ENCODE assay signal across 1 cellular context in the genomic region with DNA sequence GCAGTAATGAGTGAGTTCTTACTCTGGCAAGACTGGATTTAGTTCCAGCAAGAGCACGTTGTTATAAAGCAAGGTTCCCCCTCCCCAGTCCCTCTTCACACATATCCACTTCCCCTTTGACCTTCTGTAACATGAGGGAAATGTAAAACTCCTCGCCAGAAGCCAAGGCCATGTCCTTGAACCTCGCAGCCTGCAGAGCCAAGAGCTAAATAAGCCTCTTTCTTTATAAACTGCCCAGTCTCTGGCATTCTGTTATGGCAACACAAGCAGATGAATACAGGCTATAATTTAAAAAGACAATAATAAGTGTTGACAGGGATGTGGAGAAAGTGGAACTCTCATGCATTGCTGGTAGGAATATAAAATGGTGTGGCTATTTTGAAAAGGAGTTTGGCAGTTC.
TF ChIP-seq lines count a peak whose summit lies in the region.

No MANE protein-coding gene starts in this region.

TF ChIP-seq in HepG2, 621 proteins besides CTCF, POLR2A, EP300 and RAD21 (continued from another document and continues in another):
- TF ChIP-seq, protein P1, sequence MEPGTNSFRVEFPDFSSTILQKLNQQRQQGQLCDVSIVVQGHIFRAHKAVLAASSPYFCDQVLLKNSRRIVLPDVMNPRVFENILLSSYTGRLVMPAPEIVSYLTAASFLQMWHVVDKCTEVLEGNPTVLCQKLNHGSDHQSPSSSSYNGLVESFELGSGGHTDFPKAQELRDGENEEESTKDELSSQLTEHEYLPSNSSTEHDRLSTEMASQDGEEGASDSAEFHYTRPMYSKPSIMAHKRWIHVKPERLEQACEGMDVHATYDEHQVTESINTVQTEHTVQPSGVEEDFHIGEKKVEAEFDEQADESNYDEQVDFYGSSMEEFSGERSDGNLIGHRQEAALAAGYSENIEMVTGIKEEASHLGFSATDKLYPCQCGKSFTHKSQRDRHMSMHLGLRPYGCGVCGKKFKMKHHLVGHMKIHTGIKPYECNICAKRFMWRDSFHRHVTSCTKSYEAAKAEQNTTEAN (CRISPR knock-in tag; conservative IDR thresholded peaks at IDR 0.05), result no peak
- no peak for TF ChIP-seq ZNF776 (CRISPR knock-in tag; IDR thresholded peaks at IDR 0.05)
- peak; percentile 40 for TF ChIP-seq SKI (IDR thresholded peaks at IDR 0.05; ENCODE audit: partially characterized antibody)
- TF ChIP-seq SMAD9 (CRISPR knock-in tag; IDR thresholded peaks at IDR 0.05), result no peak
- no peak for TF ChIP-seq ADNP (CRISPR knock-in tag; IDR thresholded peaks at IDR 0.05)
- TF ChIP-seq POLR2AphosphoS5 (IDR thresholded peaks at IDR 0.05; ENCODE audit: low read depth, low read length), result no peak
- TF ChIP-seq, protein P2, sequence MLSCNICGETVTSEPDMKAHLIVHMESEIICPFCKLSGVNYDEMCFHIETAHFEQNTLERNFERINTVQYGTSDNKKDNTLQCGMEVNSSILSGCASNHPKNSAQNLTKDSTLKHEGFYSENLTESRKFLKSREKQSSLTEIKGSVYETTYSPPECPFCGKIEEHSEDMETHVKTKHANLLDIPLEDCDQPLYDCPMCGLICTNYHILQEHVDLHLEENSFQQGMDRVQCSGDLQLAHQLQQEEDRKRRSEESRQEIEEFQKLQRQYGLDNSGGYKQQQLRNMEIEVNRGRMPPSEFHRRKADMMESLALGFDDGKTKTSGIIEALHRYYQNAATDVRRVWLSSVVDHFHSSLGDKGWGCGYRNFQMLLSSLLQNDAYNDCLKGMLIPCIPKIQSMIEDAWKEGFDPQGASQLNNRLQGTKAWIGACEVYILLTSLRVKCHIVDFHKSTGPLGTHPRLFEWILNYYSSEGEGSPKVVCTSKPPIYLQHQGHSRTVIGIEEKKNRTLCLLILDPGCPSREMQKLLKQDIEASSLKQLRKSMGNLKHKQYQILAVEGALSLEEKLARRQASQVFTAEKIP (CRISPR knock-in tag; IDR thresholded peaks at IDR 0.05; ENCODE audit: borderline replicate concordance), result no peak
- TF ChIP-seq TBP (CRISPR knock-in tag; IDR thresholded peaks at IDR 0.05), result no peak
- no peak for TF ChIP-seq MXD4 (CRISPR knock-in tag; IDR thresholded peaks at IDR 0.05)
- TF ChIP-seq, protein P3, sequence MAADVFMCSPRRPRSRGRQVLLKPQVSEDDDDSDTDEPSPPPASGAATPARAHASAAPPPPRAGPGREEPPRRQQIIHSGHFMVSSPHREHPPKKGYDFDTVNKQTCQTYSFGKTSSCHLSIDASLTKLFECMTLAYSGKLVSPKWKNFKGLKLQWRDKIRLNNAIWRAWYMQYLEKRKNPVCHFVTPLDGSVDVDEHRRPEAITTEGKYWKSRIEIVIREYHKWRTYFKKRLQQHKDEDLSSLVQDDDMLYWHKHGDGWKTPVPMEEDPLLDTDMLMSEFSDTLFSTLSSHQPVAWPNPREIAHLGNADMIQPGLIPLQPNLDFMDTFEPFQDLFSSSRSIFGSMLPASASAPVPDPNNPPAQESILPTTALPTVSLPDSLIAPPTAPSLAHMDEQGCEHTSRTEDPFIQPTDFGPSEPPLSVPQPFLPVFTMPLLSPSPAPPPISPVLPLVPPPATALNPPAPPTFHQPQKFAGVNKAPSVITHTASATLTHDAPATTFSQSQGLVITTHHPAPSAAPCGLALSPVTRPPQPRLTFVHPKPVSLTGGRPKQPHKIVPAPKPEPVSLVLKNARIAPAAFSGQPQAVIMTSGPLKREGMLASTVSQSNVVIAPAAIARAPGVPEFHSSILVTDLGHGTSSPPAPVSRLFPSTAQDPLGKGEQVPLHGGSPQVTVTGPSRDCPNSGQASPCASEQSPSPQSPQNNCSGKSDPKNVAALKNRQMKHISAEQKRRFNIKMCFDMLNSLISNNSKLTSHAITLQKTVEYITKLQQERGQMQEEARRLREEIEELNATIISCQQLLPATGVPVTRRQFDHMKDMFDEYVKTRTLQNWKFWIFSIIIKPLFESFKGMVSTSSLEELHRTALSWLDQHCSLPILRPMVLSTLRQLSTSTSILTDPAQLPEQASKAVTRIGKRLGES (CRISPR knock-in tag; IDR thresholded peaks at IDR 0.05; ENCODE audit: borderline replicate concordance), result no peak
- TF ChIP-seq TMF1 (CRISPR knock-in tag; IDR thresholded peaks at IDR 0.05; ENCODE audit: low read depth), result no peak
- peak; percentile 54 for TF ChIP-seq PITX1 (CRISPR knock-in tag; IDR thresholded peaks at IDR 0.05)
- TF ChIP-seq ZNF101 (CRISPR knock-in tag; IDR thresholded peaks at IDR 0.05; ENCODE audit: borderline replicate concordance, low read depth), result no peak
- TF ChIP-seq ZNF761 (CRISPR knock-in tag; conservative IDR thresholded peaks at IDR 0.05), result no peak
- 0 out of 2 replicates have a peak, but pooled peaks have one; percentile 37 for TF ChIP-seq ZFP36L1 (CRISPR knock-in tag; IDR thresholded peaks at IDR 0.05)
- TF ChIP-seq, protein P4, sequence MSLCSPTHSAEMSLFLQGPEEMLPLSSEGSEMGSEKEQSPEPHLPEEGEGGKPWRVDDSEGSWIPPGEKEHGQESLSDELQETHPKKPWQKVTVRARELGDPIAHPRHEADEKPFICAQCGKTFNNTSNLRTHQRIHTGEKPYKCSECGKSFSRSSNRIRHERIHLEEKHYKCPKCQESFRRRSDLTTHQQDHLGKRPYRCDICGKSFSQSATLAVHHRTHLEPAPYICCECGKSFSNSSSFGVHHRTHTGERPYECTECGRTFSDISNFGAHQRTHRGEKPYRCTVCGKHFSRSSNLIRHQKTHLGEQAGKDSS (CRISPR knock-in tag; IDR thresholded peaks at IDR 0.05; ENCODE audit: borderline replicate concordance, low read depth), result no peak
- TF ChIP-seq HOXA3 (CRISPR knock-in tag; IDR thresholded peaks at IDR 0.05), result 0 out of 2 replicates have a peak, but pooled peaks have one; percentile 30
- TF ChIP-seq, protein P5, sequence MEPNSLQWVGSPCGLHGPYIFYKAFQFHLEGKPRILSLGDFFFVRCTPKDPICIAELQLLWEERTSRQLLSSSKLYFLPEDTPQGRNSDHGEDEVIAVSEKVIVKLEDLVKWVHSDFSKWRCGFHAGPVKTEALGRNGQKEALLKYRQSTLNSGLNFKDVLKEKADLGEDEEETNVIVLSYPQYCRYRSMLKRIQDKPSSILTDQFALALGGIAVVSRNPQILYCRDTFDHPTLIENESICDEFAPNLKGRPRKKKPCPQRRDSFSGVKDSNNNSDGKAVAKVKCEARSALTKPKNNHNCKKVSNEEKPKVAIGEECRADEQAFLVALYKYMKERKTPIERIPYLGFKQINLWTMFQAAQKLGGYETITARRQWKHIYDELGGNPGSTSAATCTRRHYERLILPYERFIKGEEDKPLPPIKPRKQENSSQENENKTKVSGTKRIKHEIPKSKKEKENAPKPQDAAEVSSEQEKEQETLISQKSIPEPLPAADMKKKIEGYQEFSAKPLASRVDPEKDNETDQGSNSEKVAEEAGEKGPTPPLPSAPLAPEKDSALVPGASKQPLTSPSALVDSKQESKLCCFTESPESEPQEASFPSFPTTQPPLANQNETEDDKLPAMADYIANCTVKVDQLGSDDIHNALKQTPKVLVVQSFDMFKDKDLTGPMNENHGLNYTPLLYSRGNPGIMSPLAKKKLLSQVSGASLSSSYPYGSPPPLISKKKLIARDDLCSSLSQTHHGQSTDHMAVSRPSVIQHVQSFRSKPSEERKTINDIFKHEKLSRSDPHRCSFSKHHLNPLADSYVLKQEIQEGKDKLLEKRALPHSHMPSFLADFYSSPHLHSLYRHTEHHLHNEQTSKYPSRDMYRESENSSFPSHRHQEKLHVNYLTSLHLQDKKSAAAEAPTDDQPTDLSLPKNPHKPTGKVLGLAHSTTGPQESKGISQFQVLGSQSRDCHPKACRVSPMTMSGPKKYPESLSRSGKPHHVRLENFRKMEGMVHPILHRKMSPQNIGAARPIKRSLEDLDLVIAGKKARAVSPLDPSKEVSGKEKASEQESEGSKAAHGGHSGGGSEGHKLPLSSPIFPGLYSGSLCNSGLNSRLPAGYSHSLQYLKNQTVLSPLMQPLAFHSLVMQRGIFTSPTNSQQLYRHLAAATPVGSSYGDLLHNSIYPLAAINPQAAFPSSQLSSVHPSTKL (CRISPR knock-in tag; IDR thresholded peaks at IDR 0.05), result peak; percentile 88
- peak; percentile 45 for TF ChIP-seq ZFP36 (IDR thresholded peaks at IDR 0.05; ENCODE audit: borderline replicate concordance, low read depth, low read length, partially characterized antibody)
- TF ChIP-seq HDAC2 (CRISPR knock-in tag; IDR thresholded peaks at IDR 0.05), result peak; percentile 75
- no peak for TF ChIP-seq NKX3-1 (CRISPR knock-in tag; IDR thresholded peaks at IDR 0.05)
- TF ChIP-seq SOX5 (CRISPR knock-in tag; IDR thresholded peaks at IDR 0.05; ENCODE audit: borderline replicate concordance), result peak; percentile 46; the same call in 1 of the 2 replicates
- TF ChIP-seq ZBTB7B (CRISPR knock-in tag; IDR thresholded peaks at IDR 0.05), result 0 out of 2 replicates have a peak, but pooled peaks have one; percentile 44
- TF ChIP-seq HHEX (CRISPR knock-in tag; IDR thresholded peaks at IDR 0.05), result peak; percentile 61; the same call in 1 of the 2 replicates
- TF ChIP-seq, protein P6, sequence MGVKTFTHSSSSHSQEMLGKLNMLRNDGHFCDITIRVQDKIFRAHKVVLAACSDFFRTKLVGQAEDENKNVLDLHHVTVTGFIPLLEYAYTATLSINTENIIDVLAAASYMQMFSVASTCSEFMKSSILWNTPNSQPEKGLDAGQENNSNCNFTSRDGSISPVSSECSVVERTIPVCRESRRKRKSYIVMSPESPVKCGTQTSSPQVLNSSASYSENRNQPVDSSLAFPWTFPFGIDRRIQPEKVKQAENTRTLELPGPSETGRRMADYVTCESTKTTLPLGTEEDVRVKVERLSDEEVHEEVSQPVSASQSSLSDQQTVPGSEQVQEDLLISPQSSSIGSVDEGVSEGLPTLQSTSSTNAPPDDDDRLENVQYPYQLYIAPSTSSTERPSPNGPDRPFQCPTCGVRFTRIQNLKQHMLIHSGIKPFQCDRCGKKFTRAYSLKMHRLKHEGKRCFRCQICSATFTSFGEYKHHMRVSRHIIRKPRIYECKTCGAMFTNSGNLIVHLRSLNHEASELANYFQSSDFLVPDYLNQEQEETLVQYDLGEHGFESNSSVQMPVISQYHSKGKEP (CRISPR knock-in tag; IDR thresholded peaks at IDR 0.05), result no peak
- TF ChIP-seq NR2F1 (CRISPR knock-in tag; IDR thresholded peaks at IDR 0.05), result peak; percentile 90 to 92
- TF ChIP-seq NR2C2 (CRISPR knock-in tag; IDR thresholded peaks at IDR 0.05; ENCODE audit: borderline replicate concordance), result peak; percentile 92
- TF ChIP-seq ZNF337 (CRISPR knock-in tag; IDR thresholded peaks at IDR 0.05; ENCODE audit: borderline replicate concordance, low read depth), result no peak
- TF ChIP-seq KDM1A (CRISPR knock-in tag; IDR thresholded peaks at IDR 0.05), result no peak
- TF ChIP-seq FOXK1 (CRISPR knock-in tag; IDR thresholded peaks at IDR 0.05; ENCODE audit: borderline replicate concordance, low read depth), result peak; percentile 53; the same call in 1 of the 2 replicates
- TF ChIP-seq, protein P7, sequence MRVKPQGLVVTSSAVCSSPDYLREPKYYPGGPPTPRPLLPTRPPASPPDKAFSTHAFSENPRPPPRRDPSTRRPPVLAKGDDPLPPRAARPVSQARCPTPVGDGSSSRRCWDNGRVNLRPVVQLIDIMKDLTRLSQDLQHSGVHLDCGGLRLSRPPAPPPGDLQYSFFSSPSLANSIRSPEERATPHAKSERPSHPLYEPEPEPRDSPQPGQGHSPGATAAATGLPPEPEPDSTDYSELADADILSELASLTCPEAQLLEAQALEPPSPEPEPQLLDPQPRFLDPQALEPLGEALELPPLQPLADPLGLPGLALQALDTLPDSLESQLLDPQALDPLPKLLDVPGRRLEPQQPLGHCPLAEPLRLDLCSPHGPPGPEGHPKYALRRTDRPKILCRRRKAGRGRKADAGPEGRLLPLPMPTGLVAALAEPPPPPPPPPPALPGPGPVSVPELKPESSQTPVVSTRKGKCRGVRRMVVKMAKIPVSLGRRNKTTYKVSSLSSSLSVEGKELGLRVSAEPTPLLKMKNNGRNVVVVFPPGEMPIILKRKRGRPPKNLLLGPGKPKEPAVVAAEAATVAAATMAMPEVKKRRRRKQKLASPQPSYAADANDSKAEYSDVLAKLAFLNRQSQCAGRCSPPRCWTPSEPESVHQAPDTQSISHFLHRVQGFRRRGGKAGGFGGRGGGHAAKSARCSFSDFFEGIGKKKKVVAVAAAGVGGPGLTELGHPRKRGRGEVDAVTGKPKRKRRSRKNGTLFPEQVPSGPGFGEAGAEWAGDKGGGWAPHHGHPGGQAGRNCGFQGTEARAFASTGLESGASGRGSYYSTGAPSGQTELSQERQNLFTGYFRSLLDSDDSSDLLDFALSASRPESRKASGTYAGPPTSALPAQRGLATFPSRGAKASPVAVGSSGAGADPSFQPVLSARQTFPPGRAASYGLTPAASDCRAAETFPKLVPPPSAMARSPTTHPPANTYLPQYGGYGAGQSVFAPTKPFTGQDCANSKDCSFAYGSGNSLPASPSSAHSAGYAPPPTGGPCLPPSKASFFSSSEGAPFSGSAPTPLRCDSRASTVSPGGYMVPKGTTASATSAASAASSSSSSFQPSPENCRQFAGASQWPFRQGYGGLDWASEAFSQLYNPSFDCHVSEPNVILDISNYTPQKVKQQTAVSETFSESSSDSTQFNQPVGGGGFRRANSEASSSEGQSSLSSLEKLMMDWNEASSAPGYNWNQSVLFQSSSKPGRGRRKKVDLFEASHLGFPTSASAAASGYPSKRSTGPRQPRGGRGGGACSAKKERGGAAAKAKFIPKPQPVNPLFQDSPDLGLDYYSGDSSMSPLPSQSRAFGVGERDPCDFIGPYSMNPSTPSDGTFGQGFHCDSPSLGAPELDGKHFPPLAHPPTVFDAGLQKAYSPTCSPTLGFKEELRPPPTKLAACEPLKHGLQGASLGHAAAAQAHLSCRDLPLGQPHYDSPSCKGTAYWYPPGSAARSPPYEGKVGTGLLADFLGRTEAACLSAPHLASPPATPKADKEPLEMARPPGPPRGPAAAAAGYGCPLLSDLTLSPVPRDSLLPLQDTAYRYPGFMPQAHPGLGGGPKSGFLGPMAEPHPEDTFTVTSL (CRISPR knock-in tag; IDR thresholded peaks at IDR 0.05; ENCODE audit: borderline replicate concordance), result peak; percentile 76; the same call in 1 of the 2 replicates
- TF ChIP-seq NFIC (IDR thresholded peaks at IDR 0.05; ENCODE audit: low read length), result no peak
- TF ChIP-seq RNF2 (conservative IDR thresholded peaks at IDR 0.05; ENCODE audit: low read depth), result no peak
- no peak for TF ChIP-seq HOXA7 (CRISPR knock-in tag; IDR thresholded peaks at IDR 0.05)
- TF ChIP-seq, protein P8, sequence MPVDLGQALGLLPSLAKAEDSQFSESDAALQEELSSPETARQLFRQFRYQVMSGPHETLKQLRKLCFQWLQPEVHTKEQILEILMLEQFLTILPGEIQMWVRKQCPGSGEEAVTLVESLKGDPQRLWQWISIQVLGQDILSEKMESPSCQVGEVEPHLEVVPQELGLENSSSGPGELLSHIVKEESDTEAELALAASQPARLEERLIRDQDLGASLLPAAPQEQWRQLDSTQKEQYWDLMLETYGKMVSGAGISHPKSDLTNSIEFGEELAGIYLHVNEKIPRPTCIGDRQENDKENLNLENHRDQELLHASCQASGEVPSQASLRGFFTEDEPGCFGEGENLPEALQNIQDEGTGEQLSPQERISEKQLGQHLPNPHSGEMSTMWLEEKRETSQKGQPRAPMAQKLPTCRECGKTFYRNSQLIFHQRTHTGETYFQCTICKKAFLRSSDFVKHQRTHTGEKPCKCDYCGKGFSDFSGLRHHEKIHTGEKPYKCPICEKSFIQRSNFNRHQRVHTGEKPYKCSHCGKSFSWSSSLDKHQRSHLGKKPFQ (CRISPR knock-in tag; IDR thresholded peaks at IDR 0.05; ENCODE audit: insufficient replicate concordance), result no peak
- TF ChIP-seq ZNF703 (CRISPR knock-in tag; IDR thresholded peaks at IDR 0.05; ENCODE audit: borderline replicate concordance), result no peak
- TF ChIP-seq ZNF549 (CRISPR knock-in tag; IDR thresholded peaks at IDR 0.05), result no peak
- TF ChIP-seq FIP1L1 (IDR thresholded peaks at IDR 0.05; ENCODE audit: borderline replicate concordance, insufficient read depth, low read depth, low read length), result no peak
